ENCODE assay signal across 25 cellular contexts in genomic region chr2:24233321-24233720, GRCh38. TPM values are rescaled to one million over a fixed set of nuclear protein-coding genes. Genes with fewer than 3 reads are reported as not detected.
"Had no signal": no experiment of that assay in that cellular context is flagged by ENCODE, and none has a peak within 500 bp of the region (broad histone marks: within the 10 kb centered on the region; RNA-seq: fewer than 3 reads in every experiment).

No MANE protein-coding gene starts in this region.

- H3K27me3 Mint-ChIP-seq: activated naive CD8-positive, alpha-beta T cell treated with anti-CD3 and anti-CD28 coated beads for 36 hours; activated T-cell treated with anti-CD3 and anti-CD28 coated beads, Interleukin-2, amount 50 U/mL, for 24 hours; activated T-helper 17 cell treated with anti-CD3 and anti-CD28 coated beads, Interleukin-2, amount 50 U/mL, for 72 hours; dendritic cell treated with granulocyte-macrophage colony-stimulating factor and Interleukin-4, amounts not matched to agents 40 ng/mL and 50 ng/mL, for 4 days; memory B cell had no signal

- DNase-seq: activated CD4-positive, CD25-positive, alpha-beta regulatory T cell treated with anti-CD3 and anti-CD28 coated beads, Interleukin-2, amount 50 U/mL, for 72 hours; activated CD8-positive, alpha-beta memory T cell treated with anti-CD3 and anti-CD28 coated beads for 24 hours; activated CD8-positive, alpha-beta memory T cell treated with anti-CD3 and anti-CD28 coated beads, Interleukin-2, amount 50 U/mL, for 4 hours; activated naive CD8-positive, alpha-beta T cell treated with anti-CD3 and anti-CD28 coated beads for 36 hours; activated T-cell treated with anti-CD3 and anti-CD28 coated beads, Interleukin-2, amount 50 U/mL, for 24 hours; amniotic stem cell; effector CD8-positive, alpha-beta T cell; heart left ventricle; left cardiac atrium; ovary; stimulated activated CD4-positive, alpha-beta T cell treated with anti-CD3 and anti-CD28 coated beads, Interleukin-12 subunit alpha, Interleukin-12 subunit beta, amount 100 ng/mL, for 4 hours; stimulated activated CD4-positive, alpha-beta T cell treated with anti-CD3 and anti-CD28 coated beads, Interleukin-4, amount 100 ng/mL, for 4 hours; stimulated activated naive CD8-positive, alpha-beta T cell treated with anti-CD3 and anti-CD28 coated beads, Interleukin-15, Interleukin-2, amounts not matched to agents 100 U/mL and 50 U/mL, for 24 hours; tibial artery; WERI-Rb-1 had no signal

- H3K4me3 Mint-ChIP-seq: activated naive CD8-positive, alpha-beta T cell treated with anti-CD3 and anti-CD28 coated beads for 36 hours; activated T-cell treated with anti-CD3 and anti-CD28 coated beads, Interleukin-2, amount 50 U/mL, for 24 hours; activated T-helper 17 cell treated with anti-CD3 and anti-CD28 coated beads, Interleukin-2, amount 50 U/mL, for 72 hours; dendritic cell treated with granulocyte-macrophage colony-stimulating factor and Interleukin-4, amounts not matched to agents 40 ng/mL and 50 ng/mL, for 4 days; memory B cell; nephron; T-helper 2 cell treated with Interferon-gamma antibody and Interleukin-4, amounts not matched to agents 5 μg/mL and 100 μg/mL, for 36 hours had no signal

- H3K9me3 ChIP-seq: heart left ventricle, neutrophil, ovary, prostate gland, right atrium auricular region, tibial artery had no signal

- H3K9me3 Mint-ChIP-seq: activated naive CD8-positive, alpha-beta T cell treated with anti-CD3 and anti-CD28 coated beads for 36 hours; activated T-cell treated with anti-CD3 and anti-CD28 coated beads, Interleukin-2, amount 50 U/mL, for 24 hours; activated T-helper 17 cell treated with anti-CD3 and anti-CD28 coated beads, Interleukin-2, amount 50 U/mL, for 72 hours; dendritic cell treated with granulocyte-macrophage colony-stimulating factor and Interleukin-4, amounts not matched to agents 40 ng/mL and 50 ng/mL, for 4 days; memory B cell; nephron; T-helper 2 cell treated with Interferon-gamma antibody and Interleukin-4, amounts not matched to agents 5 μg/mL and 100 μg/mL, for 36 hours had no signal

- H3K27me3 ChIP-seq: cardiac muscle cell, heart left ventricle, neutrophil, ovary, right atrium auricular region, tibial artery had no signal

- H3K27ac Mint-ChIP-seq: activated naive CD8-positive, alpha-beta T cell treated with anti-CD3 and anti-CD28 coated beads for 36 hours; activated T-cell treated with anti-CD3 and anti-CD28 coated beads, Interleukin-2, amount 50 U/mL, for 24 hours; dendritic cell treated with granulocyte-macrophage colony-stimulating factor and Interleukin-4, amounts not matched to agents 40 ng/mL and 50 ng/mL, for 4 days; memory B cell; T-helper 2 cell treated with Interferon-gamma antibody and Interleukin-4, amounts not matched to agents 5 μg/mL and 100 μg/mL, for 36 hours had no signal

- H3K4me3 ChIP-seq: cardiac muscle cell, heart left ventricle, ovary, prostate gland, right atrium auricular region, tibial artery had no signal

- H3K4me1 ChIP-seq: heart left ventricle, prostate gland, right atrium auricular region, tibial artery had no signal

- H3K27ac ChIP-seq: cardiac muscle cell, heart left ventricle, neutrophil, ovary, prostate gland, right atrium auricular region, tibial artery, WERI-Rb-1 had no signal

- H3K36me3 Mint-ChIP-seq: activated naive CD8-positive, alpha-beta T cell treated with anti-CD3 and anti-CD28 coated beads for 36 hours had no signal

- H3K4me1 Mint-ChIP-seq: activated naive CD8-positive, alpha-beta T cell treated with anti-CD3 and anti-CD28 coated beads for 36 hours; activated T-helper 17 cell treated with anti-CD3 and anti-CD28 coated beads, Interleukin-2, amount 50 U/mL, for 72 hours; nephron had no signal

- H3K36me3 ChIP-seq: cardiac muscle cell, ovary, prostate gland, WERI-Rb-1 had no signal

RNA-seq across cellular contexts. Expression of gene FAM228A, which starts 58.5 kb away (rescaled TPM):
- total RNA-seq: activated naive CD8-positive, alpha-beta T cell treated with anti-CD3 and anti-CD28 coated beads for 36 hours; myocyte had no signal
